ENCODE assay signal across 13 cellular contexts in the genomic region with DNA sequence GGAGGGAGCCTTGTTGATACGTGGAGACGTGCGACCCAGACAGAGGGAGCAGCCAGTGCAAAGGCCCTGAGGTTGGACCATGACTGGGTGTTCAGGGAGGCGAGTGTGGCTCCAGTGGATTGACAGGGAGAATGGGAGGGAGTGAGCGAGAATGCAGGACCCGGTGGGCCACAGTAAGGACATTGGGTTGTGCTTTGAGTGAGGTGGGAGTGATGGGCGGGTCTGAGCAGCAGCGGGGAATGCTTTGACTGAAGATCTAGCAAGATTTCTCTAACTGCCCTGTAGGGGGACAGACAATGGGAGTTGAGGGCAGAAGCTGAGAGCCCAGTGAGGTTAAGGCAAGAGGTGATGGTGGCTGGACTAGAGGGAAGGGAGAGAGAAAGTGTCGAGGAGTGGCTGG. TPM values are rescaled to one million over a fixed set of nuclear protein-coding genes. Genes with fewer than 3 reads are reported as not detected.
DNase-seq lines count a peak whose midpoint lies in the region; ATAC-seq and TF ChIP-seq lines count a peak whose summit lies in the region.
"Had no signal": no experiment of that assay in that cellular context is flagged by ENCODE, and none has a peak within 500 bp of the region (broad histone marks: within the 10 kb centered on the region; RNA-seq: fewer than 3 reads in every experiment).

No MANE protein-coding gene starts in this region.

- no peaks in the 10 kb centered on the region for H3K79me2 ChIP-seq in Loucy (ENCODE audit: insufficient read depth, low read length)

- TF ChIP-seq CTCF in Loucy (conservative IDR thresholded peaks at IDR 0.05; ENCODE audit: low read length) (peak; percentile 53), progenitor cell of endocrine pancreas (IDR thresholded peaks at IDR 0.05; ENCODE audit: unreplicated experiment) (peak; percentile 30)

- H3K4me3 ChIP-seq in Loucy (ENCODE audit: low read length, poor library complexity, severe bottlenecking), result no peak overlapping the region
- H3K4me3 ChIP-seq: BLaER1 had no signal

- H3K9me3 Mint-ChIP-seq in activated CD8-positive, alpha-beta memory T cell treated with anti-CD3 and anti-CD28 coated beads, Interleukin-2, amount 10 ng/mL, durations not matched to agents 7 days and 5 days (ENCODE audit: low read depth), result no peaks in the 10 kb centered on the region
- no peaks in the 10 kb centered on the region for H3K9me3 Mint-ChIP-seq in progenitor cell of endocrine pancreas (ENCODE audit: low read depth)
- H3K9me3 Mint-ChIP-seq: T-helper 1 cell treated with Interleukin-12 subunit alpha and Interleukin-12 subunit beta and Interleukin-4 antibody, amounts not matched to agents 30 μg/mL and 1 μg/mL, for 36 hours had no signal

- H3K9me3 ChIP-seq in Loucy (ENCODE audit: insufficient read depth, low read depth, low read length), result no peaks in the 10 kb centered on the region
- H3K9me3 ChIP-seq: BLaER1 had no signal

- no peaks in the 10 kb centered on the region for H3K36me3 ChIP-seq in Loucy (ENCODE audit: insufficient read depth, low read length)
- H3K36me3 ChIP-seq: BLaER1 had no signal

- H3K4me1 ChIP-seq in Loucy (ENCODE audit: insufficient read depth, low read length, poor library complexity, severe bottlenecking), result no peaks in the 10 kb centered on the region
- H3K4me1 ChIP-seq: BLaER1 had no signal

- no peaks in the 10 kb centered on the region for H3K36me3 Mint-ChIP-seq in activated CD8-positive, alpha-beta memory T cell treated with anti-CD3 and anti-CD28 coated beads, Interleukin-2, amount 10 ng/mL, durations not matched to agents 7 days and 5 days
- no peaks in the 10 kb centered on the region for H3K36me3 Mint-ChIP-seq in progenitor cell of endocrine pancreas (ENCODE audit: insufficient read depth)

- H3K9ac ChIP-seq in Loucy (ENCODE audit: low read depth, low read length, poor library complexity, severe bottlenecking), result no peak overlapping the region
- H3K9ac ChIP-seq: BLaER1 had no signal

- CTCF ChIA-PET in activated CD8-positive, alpha-beta memory T cell treated with anti-CD3 and anti-CD28 coated beads, Interleukin-2, amount 10 ng/mL, durations not matched to agents 7 days and 5 days (lab: Charles Lee), result no interaction called here

- no peaks in the 10 kb centered on the region for H3K9me2 ChIP-seq in Loucy (replicated peaks; ENCODE audit: low read depth, low read length)

- no peaks in the 10 kb centered on the region for H3K27me3 ChIP-seq in Loucy (ENCODE audit: insufficient read depth, low read length, poor library complexity, severe bottlenecking)
- H3K27me3 ChIP-seq: BLaER1 had no signal

- H4K20me1 ChIP-seq in Loucy (ENCODE audit: insufficient read depth, low read length, poor library complexity, severe bottlenecking), result no peaks in the 10 kb centered on the region
- H4K20me1 ChIP-seq: BLaER1 had no signal

- H2AFZ ChIP-seq in Loucy (ENCODE audit: low read length), result no peak overlapping the region

- peak overlapping the region; percentile 2 for H3K27ac Mint-ChIP-seq in activated CD8-positive, alpha-beta memory T cell treated with anti-CD3 and anti-CD28 coated beads, Interleukin-2, amount 10 ng/mL, durations not matched to agents 7 days and 5 days
- H3K27ac Mint-ChIP-seq in progenitor cell of endocrine pancreas, result no peak overlapping the region
- H3K27ac Mint-ChIP-seq: T-helper 1 cell treated with Interleukin-12 subunit alpha and Interleukin-12 subunit beta and Interleukin-4 antibody, amounts not matched to agents 30 μg/mL and 1 μg/mL, for 36 hours had no signal

- H3K4me1 Mint-ChIP-seq in activated CD8-positive, alpha-beta memory T cell treated with anti-CD3 and anti-CD28 coated beads, Interleukin-2, amount 10 ng/mL, durations not matched to agents 7 days and 5 days, result peaks cover 42% of the 10 kb centered on the region
- H3K4me1 Mint-ChIP-seq in progenitor cell of endocrine pancreas (ENCODE audit: low read depth), result peaks cover 2% of the 10 kb centered on the region

- no peak overlapping the region for H3K4me2 ChIP-seq in Loucy (ENCODE audit: low read depth, low read length, poor library complexity, severe bottlenecking)
- H3K4me2 ChIP-seq: BLaER1 had no signal

- H3K27me3 Mint-ChIP-seq in activated CD8-positive, alpha-beta memory T cell treated with anti-CD3 and anti-CD28 coated beads, Interleukin-2, amount 10 ng/mL, durations not matched to agents 7 days and 5 days, result peaks cover 2% of the 10 kb centered on the region
- peaks cover 14% of the 10 kb centered on the region for H3K27me3 Mint-ChIP-seq in progenitor cell of endocrine pancreas

- no peak for ATAC-seq in activated CD8-positive, alpha-beta memory T cell treated with anti-CD3 and anti-CD28 coated beads, Interleukin-2, amount 10 ng/mL, durations not matched to agents 7 days and 5 days
- ATAC-seq in GM21619 (IDR thresholded peaks at IDR 0.05; ENCODE audit: unreplicated experiment), result no peak
- ATAC-seq: left lobe of liver had no signal

- H3F3A ChIP-seq in Loucy (ENCODE audit: low read depth), result no peaks in the 10 kb centered on the region

- H3K4me3 Mint-ChIP-seq in activated CD8-positive, alpha-beta memory T cell treated with anti-CD3 and anti-CD28 coated beads, Interleukin-2, amount 10 ng/mL, durations not matched to agents 7 days and 5 days, result no peak overlapping the region
- H3K4me3 Mint-ChIP-seq in progenitor cell of endocrine pancreas (ENCODE audit: low read depth), result no peak overlapping the region
- H3K4me3 Mint-ChIP-seq: T-helper 1 cell treated with Interleukin-12 subunit alpha and Interleukin-12 subunit beta and Interleukin-4 antibody, amounts not matched to agents 30 μg/mL and 1 μg/mL, for 36 hours had no signal

- DNase-seq in activated CD8-positive, alpha-beta memory T cell treated with anti-CD3 and anti-CD28 coated beads, Interleukin-2, amount 10 ng/mL, durations not matched to agents 7 days and 5 days, result no peak
- DNase-seq in activated CD8-positive, alpha-beta memory T cell treated with anti-CD3 and anti-CD28 coated beads, Interleukin-2, amount 50 U/mL, for 4 hours, result no peak
- DNase-seq in cerebellar cortex (ENCODE audit: low spot score) (peak; percentile 44), progenitor cell of endocrine pancreas (ENCODE audit: low spot score, unreplicated experiment) (no peak), hypothalamus (lab: John Stamatoyannopoulos, UW) (no peak)
- DNase-seq in activated naive CD4-positive, alpha-beta T cell treated with anti-CD3 and anti-CD28 coated beads, Interleukin-2, amount 50 U/mL, for 16 hours, result no peak
- DNase-seq: activated effector memory CD4-positive, alpha-beta T cell treated with anti-CD3 and anti-CD28 coated beads, Interleukin-2, amount 50 U/mL, for 16 hours; NCI-H510A had no signal

RNA-seq across cellular contexts. Expression of a gene that starts 7.7 kb away (rescaled TPM):
- under 1 TPM in 1 of 2 experiments, not detected in 1; 0.18 TPM for total RNA-seq in activated CD8-positive, alpha-beta memory T cell treated with anti-CD3 and anti-CD28 coated beads, Interleukin-2, amount 10 ng/mL, durations not matched to agents 7 days and 5 days
- not detected in 2 replicates for total RNA-seq in progenitor cell of endocrine pancreas
- total RNA-seq: left lobe of liver had no signal

RNA-seq across cellular contexts. Expression of a gene that starts 19.9 kb away (rescaled TPM):
- total RNA-seq in activated CD8-positive, alpha-beta memory T cell treated with anti-CD3 and anti-CD28 coated beads, Interleukin-2, amount 10 ng/mL, durations not matched to agents 7 days and 5 days, result 10 to 100 TPM; 13.0 to 13.8 TPM
- total RNA-seq in progenitor cell of endocrine pancreas, result 11.1 and 11.8 TPM in 2 replicates

RNA-seq across cellular contexts. Expression of a gene that starts 36.3 kb away (rescaled TPM):
- total RNA-seq in activated CD8-positive, alpha-beta memory T cell treated with anti-CD3 and anti-CD28 coated beads, Interleukin-2, amount 10 ng/mL, durations not matched to agents 7 days and 5 days, result 10 to 100 TPM; 18.9 to 19.0 TPM
- 30.4 and 35.0 TPM in 2 replicates for total RNA-seq in progenitor cell of endocrine pancreas

RNA-seq across cellular contexts. Expression of a gene that starts 51.4 kb away (rescaled TPM):
- under 1 TPM; 0.02 to 0.18 TPM for total RNA-seq in activated CD8-positive, alpha-beta memory T cell treated with anti-CD3 and anti-CD28 coated beads, Interleukin-2, amount 10 ng/mL, durations not matched to agents 7 days and 5 days
- 0.44 and 0.53 TPM in 2 replicates for total RNA-seq in progenitor cell of endocrine pancreas

RNA-seq across cellular contexts. Expression of a gene that starts 58.2 kb away (rescaled TPM):
- under 1 TPM in 1 of 2 experiments, not detected in 1; 0.14 TPM for total RNA-seq in activated CD8-positive, alpha-beta memory T cell treated with anti-CD3 and anti-CD28 coated beads, Interleukin-2, amount 10 ng/mL, durations not matched to agents 7 days and 5 days
- 23.5 and 25.4 TPM in 2 replicates for total RNA-seq in progenitor cell of endocrine pancreas
